ENCODE assay signal across 24 cellular contexts in genomic region chr7:127854383-127854782, GRCh38.
"Had no signal": no experiment of that assay in that cellular context is flagged by ENCODE, and none has a peak within 500 bp of the region (broad histone marks: within the 10 kb centered on the region; RNA-seq: fewer than 3 reads in every experiment).

No MANE protein-coding gene starts in this region.

- FAIRE-seq: colon, endothelial cell of umbilical vein, frontal cortex, islet of Langerhans, keratinocyte had no signal

- H3K27me3 ChIP-seq: dorsolateral prefrontal cortex, esophagus muscularis mucosa, foreskin keratinocyte, gastroesophageal sphincter, heart right ventricle, left lung had no signal

- H3K9me3 Mint-ChIP-seq: mesothelial cell of epicardium, naive B cell had no signal

- DNase-seq: dermis blood vessel endothelial cell; dorsolateral prefrontal cortex; effector CD4-positive, alpha-beta T cell; effector memory CD4-positive, alpha-beta T cell; foreskin keratinocyte; head of caudate nucleus; heart right ventricle; hippocampal formation; left cardiac atrium; left lung; left ventricle myocardium superior; lower lobe of right lung; mesenchymal stem cell; mucosa of descending colon; naive B cell had no signal

- H3K36me3 ChIP-seq: gastroesophageal sphincter had no signal

- H3K9me3 ChIP-seq: esophagus muscularis mucosa, gastroesophageal sphincter, heart right ventricle, left lung, lower lobe of right lung, mucosa of descending colon had no signal

- H3K27ac ChIP-seq: coronary artery, dorsolateral prefrontal cortex, esophagus muscularis mucosa, foreskin keratinocyte, gastroesophageal sphincter, heart right ventricle, left lung, lower lobe of right lung had no signal

- H3K4me3 Mint-ChIP-seq: mesothelial cell of epicardium had no signal

- ATAC-seq: foreskin keratinocyte, gastroesophageal sphincter, heart right ventricle, left cardiac atrium, left lung, left ventricle myocardium superior, lower lobe of right lung, mucosa of descending colon had no signal

- H3K4me1 ChIP-seq: foreskin keratinocyte, left lung had no signal

- H3K27me3 Mint-ChIP-seq: naive B cell had no signal

- H3K27ac Mint-ChIP-seq: mesothelial cell of epicardium, naive B cell had no signal

- H3K4me3 ChIP-seq: coronary artery, dorsolateral prefrontal cortex, esophagus muscularis mucosa, gastroesophageal sphincter, heart right ventricle, left lung, lower lobe of right lung, mucosa of descending colon had no signal
